ENCODE assay signal across 1 cellular context in the genomic region with DNA sequence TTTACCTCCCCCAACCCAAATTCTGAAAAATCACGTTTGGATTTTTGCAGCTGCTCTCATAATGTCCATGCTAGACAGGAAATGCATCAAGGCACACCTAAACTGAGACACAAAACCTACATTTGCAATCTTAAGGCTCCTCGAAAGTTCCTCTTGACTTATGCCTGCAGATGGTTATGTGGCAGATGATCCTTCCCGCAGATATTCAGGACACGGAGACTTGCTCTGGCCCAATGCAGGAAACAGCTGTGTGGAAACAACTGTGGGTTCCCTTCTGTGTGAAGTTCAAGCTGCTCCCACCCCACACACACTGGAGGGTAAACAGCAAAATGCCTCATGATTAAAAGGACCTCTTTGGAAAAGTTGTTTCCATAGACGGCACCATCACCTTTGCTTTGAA.
TF ChIP-seq lines count a peak whose summit lies in the region.

No MANE protein-coding gene starts in this region.

TF ChIP-seq in GM23338, 12 proteins besides CTCF, POLR2A, EP300 and RAD21 (continued from another document):
- TF ChIP-seq, protein P1, sequence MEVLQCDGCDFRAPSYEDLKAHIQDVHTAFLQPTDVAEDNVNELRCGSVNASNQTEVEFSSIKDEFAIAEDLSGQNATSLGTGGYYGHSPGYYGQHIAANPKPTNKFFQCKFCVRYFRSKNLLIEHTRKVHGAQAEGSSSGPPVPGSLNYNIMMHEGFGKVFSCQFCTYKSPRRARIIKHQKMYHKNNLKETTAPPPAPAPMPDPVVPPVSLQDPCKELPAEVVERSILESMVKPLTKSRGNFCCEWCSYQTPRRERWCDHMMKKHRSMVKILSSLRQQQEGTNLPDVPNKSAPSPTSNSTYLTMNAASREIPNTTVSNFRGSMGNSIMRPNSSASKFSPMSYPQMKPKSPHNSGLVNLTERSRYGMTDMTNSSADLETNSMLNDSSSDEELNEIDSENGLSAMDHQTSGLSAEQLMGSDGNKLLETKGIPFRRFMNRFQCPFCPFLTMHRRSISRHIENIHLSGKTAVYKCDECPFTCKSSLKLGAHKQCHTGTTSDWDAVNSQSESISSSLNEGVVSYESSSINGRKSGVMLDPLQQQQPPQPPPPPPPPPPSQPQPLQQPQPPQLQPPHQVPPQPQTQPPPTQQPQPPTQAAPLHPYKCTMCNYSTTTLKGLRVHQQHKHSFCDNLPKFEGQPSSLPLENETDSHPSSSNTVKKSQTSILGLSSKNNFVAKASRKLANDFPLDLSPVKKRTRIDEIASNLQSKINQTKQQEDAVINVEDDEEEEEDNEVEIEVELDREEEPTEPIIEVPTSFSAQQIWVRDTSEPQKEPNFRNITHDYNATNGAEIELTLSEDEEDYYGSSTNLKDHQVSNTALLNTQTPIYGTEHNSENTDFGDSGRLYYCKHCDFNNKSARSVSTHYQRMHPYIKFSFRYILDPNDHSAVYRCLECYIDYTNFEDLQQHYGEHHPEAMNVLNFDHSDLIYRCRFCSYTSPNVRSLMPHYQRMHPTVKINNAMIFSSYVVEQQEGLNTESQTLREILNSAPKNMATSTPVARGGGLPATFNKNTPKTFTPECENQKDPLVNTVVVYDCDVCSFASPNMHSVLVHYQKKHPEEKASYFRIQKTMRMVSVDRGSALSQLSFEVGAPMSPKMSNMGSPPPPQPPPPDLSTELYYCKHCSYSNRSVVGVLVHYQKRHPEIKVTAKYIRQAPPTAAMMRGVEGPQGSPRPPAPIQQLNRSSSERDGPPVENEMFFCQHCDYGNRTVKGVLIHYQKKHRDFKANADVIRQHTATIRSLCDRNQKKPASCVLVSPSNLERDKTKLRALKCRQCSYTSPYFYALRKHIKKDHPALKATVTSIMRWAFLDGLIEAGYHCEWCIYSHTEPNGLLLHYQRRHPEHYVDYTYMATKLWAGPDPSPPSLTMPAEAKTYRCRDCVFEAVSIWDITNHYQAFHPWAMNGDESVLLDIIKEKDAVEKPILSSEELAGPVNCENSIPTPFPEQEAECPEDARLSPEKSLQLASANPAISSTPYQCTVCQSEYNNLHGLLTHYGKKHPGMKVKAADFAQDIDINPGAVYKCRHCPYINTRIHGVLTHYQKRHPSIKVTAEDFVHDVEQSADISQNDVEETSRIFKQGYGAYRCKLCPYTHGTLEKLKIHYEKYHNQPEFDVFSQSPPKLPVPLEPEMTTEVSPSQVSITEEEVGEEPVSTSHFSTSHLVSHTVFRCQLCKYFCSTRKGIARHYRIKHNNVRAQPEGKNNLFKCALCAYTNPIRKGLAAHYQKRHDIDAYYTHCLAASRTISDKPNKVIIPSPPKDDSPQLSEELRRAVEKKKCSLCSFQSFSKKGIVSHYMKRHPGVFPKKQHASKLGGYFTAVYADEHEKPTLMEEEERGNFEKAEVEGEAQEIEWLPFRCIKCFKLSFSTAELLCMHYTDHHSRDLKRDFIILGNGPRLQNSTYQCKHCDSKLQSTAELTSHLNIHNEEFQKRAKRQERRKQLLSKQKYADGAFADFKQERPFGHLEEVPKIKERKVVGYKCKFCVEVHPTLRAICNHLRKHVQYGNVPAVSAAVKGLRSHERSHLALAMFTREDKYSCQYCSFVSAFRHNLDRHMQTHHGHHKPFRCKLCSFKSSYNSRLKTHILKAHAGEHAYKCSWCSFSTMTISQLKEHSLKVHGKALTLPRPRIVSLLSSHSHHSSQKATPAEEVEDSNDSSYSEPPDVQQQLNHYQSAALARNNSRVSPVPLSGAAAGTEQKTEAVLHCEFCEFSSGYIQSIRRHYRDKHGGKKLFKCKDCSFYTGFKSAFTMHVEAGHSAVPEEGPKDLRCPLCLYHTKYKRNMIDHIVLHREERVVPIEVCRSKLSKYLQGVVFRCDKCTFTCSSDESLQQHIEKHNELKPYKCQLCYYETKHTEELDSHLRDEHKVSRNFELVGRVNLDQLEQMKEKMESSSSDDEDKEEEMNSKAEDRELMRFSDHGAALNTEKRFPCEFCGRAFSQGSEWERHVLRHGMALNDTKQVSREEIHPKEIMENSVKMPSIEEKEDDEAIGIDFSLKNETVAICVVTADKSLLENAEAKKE (CRISPR knock-in tag; IDR thresholded peaks at IDR 0.05), result no peak
- no peak for TF ChIP-seq STAT1 (IDR thresholded peaks at IDR 0.05; ENCODE audit: unreplicated experiment)
- TF ChIP-seq ZNF331 (CRISPR knock-in tag; IDR thresholded peaks at IDR 0.05; ENCODE audit: low read depth), result no peak
- no peak for TF ChIP-seq EZH2 (IDR thresholded peaks at IDR 0.05; ENCODE audit: low read depth, unreplicated experiment)
- no peak for TF ChIP-seq POLR2AphosphoS5 (IDR thresholded peaks at IDR 0.05; ENCODE audit: low read depth)
